8 cellular contexts compared by ENCODE assay signal in genomic region chr1:44377925-44378784, GRCh38.
DNase-seq lines count a peak whose midpoint lies in the region; ATAC-seq and TF ChIP-seq lines count a peak whose summit lies in the region.

No MANE protein-coding gene starts in this region.

- no peak overlapping the region for H3K27ac ChIP-seq in neutrophil

- no peaks in the 10 kb centered on the region for H3K4me1 ChIP-seq in neutrophil (ENCODE audit: control insufficient read depth in 1 of 2, insufficient read depth in 1 of 2, low read depth in 1 of 2, low read length in 1 of 2)

- H3K9me3 ChIP-seq in neutrophil = no peaks in the 10 kb centered on the region

- H3K4me3 ChIP-seq in fibroblast of pulmonary artery (replicated peaks; ENCODE audit: low read depth, low read length) (no peak overlapping the region), neutrophil (ENCODE audit: low read depth in 1 of 2, low read length in 1 of 2) (no peak overlapping the region)

- TF ChIP-seq CTCF in GM20000 (IDR thresholded peaks at IDR 0.05; ENCODE audit: extremely low read depth, missing control alignments) (peak; percentile 54), fibroblast of pulmonary artery (IDR thresholded peaks at IDR 0.05; ENCODE audit: low read length, missing control alignments) (peak; percentile 80), neutrophil (IDR thresholded peaks at IDR 0.05) (peak; percentile 54)

- no peak for ATAC-seq in HG02852 (IDR thresholded peaks at IDR 0.05; ENCODE audit: unreplicated experiment)
- no peak for ATAC-seq in GM18867 (IDR thresholded peaks at IDR 0.05; ENCODE audit: unreplicated experiment)

- DNase-seq in AML-193 (lab: John Stamatoyannopoulos, UW) (peak; percentile 22 to 38), GM20000 (ENCODE audit: low spot score) (peak; percentile 56), NCI-H748 (lab: John Stamatoyannopoulos, UW; ENCODE audit: unreplicated experiment) (peak; percentile 65), fibroblast of pulmonary artery (ENCODE audit: low read depth) (peak; percentile 72)
- peak; percentile 51 for DNase-seq in activated CD8-positive, alpha-beta memory T cell treated with anti-CD3 and anti-CD28 coated beads, Interleukin-2, amount 50 U/mL, for 4 hours

- H3K27me3 ChIP-seq in neutrophil = no peaks in the 10 kb centered on the region

- no peaks in the 10 kb centered on the region for H3K36me3 ChIP-seq in neutrophil
